In genomic region chr1:207006914-207007313, GRCh38 we compare ENCODE assay signal across 18 cellular contexts. TPM values are rescaled to one million over a fixed set of nuclear protein-coding genes. Genes with fewer than 3 reads are reported as not detected.
DNase-seq lines count a peak whose midpoint lies in the region; ATAC-seq and TF ChIP-seq lines count a peak whose summit lies in the region.
"Had no signal": no experiment of that assay in that cellular context is flagged by ENCODE, and none has a peak within 500 bp of the region (broad histone marks: within the 10 kb centered on the region; RNA-seq: fewer than 3 reads in every experiment).

No MANE protein-coding gene starts in this region.

- H3K27ac Mint-ChIP-seq in chondrocyte (ENCODE audit: unreplicated experiment) (peak overlapping the region; percentile 84), type B pancreatic cell (peak overlapping the region; percentile 91)
- H3K27ac Mint-ChIP-seq: CD14-positive monocyte; GM23338; natural killer cell; stimulated activated naive CD8-positive, alpha-beta T cell treated with anti-CD3 and anti-CD28 coated beads, Interleukin-15, amount 100 ng/mL, for 72 hours had no signal

- H3K36me3 Mint-ChIP-seq in chondrocyte (ENCODE audit: low read depth): no peaks in the 10 kb centered on the region
- peaks cover 3% of the 10 kb centered on the region for H3K36me3 Mint-ChIP-seq in type B pancreatic cell
- H3K36me3 Mint-ChIP-seq: CD14-positive monocyte, natural killer cell had no signal

- CTCF ChIA-PET in PC-3 (lab: Charles Lee): interaction anchor here (0.6 to 2.6 kb wide), 8 partner anchors 10 to 94 kb away, joined by 3 to 9 read pairs (median 6); no protein-coding TSS in a partner anchor
- CTCF ChIA-PET in A673 (lab: Charles Lee): no interaction called here

- no peak for TF ChIP-seq CTCF in PC-3 (conservative IDR thresholded peaks at IDR 0.05; ENCODE audit: low read depth, low read length)
- TF ChIP-seq CTCF in chondrocyte (IDR thresholded peaks at IDR 0.05): no peak
- TF ChIP-seq CTCF in type B pancreatic cell (conservative IDR thresholded peaks at IDR 0.05): no peak
- no peak for TF ChIP-seq CTCF in vagina (IDR thresholded peaks at IDR 0.05)
- TF ChIP-seq CTCF in A673 (conservative IDR thresholded peaks at IDR 0.05; ENCODE audit: low read depth, low read length): no peak

- ATAC-seq in PC-3: peak; percentile 1; the same call in 1 of the 2 replicates
- ATAC-seq: GM23338; natural killer cell; stimulated activated naive CD8-positive, alpha-beta T cell treated with anti-CD3 and anti-CD28 coated beads, Interleukin-15, amount 100 ng/mL, for 72 hours had no signal

- H2AFZ ChIP-seq in PC-3 (ENCODE audit: low read length): 0 out of 2 replicates have a peak overlapping the region, but pooled peaks have one; percentile 0
- H2AFZ ChIP-seq: GM23338 had no signal

- H3K27me3 ChIP-seq in PC-3 (ENCODE audit: low read length): no peaks in the 10 kb centered on the region
- H3K27me3 ChIP-seq in muscle layer of duodenum (ENCODE audit: low read depth, low read length): no peaks in the 10 kb centered on the region
- H3K27me3 ChIP-seq in vagina: no peaks in the 10 kb centered on the region
- peaks cover 10% of the 10 kb centered on the region for H3K27me3 ChIP-seq in A673 (replicated peaks; ENCODE audit: insufficient read depth, low read depth, low read length, poor library complexity)

- H3K79me2 ChIP-seq in PC-3 (ENCODE audit: low read length): no peaks in the 10 kb centered on the region

- peaks cover 68% of the 10 kb centered on the region for H3K4me1 ChIP-seq in PC-3 (ENCODE audit: insufficient read depth, low read length)
- H3K4me1 ChIP-seq in muscle layer of duodenum (ENCODE audit: control insufficient read depth in 1 of 2, insufficient read depth in 2 of 2, low read length in 2 of 2): peaks cover 0 to 5% of the 10 kb centered on the region in 2 donors
- no peaks in the 10 kb centered on the region for H3K4me1 ChIP-seq in vagina
- H3K4me1 ChIP-seq in A673 (ENCODE audit: insufficient read depth, low read length, poor library complexity, severe bottlenecking): no peaks in the 10 kb centered on the region

- H3K9me2 ChIP-seq in PC-3 (replicated peaks; ENCODE audit: low read length): no peaks in the 10 kb centered on the region

- H3K36me3 ChIP-seq in PC-3 (ENCODE audit: low read depth, low read length) (no peaks in the 10 kb centered on the region), muscle layer of duodenum (ENCODE audit: control insufficient read depth in 1 of 2, insufficient read depth in 2 of 2, low read length in 2 of 2) (no peaks in the 10 kb centered on the region), vagina (no peaks in the 10 kb centered on the region), A673 (ENCODE audit: insufficient read depth, low read length, poor library complexity, severe bottlenecking) (no peaks in the 10 kb centered on the region)
- H3K36me3 ChIP-seq: left ventricle myocardium inferior had no signal

- H3K27ac ChIP-seq in PC-3 (ENCODE audit: low read length): peak overlapping the region; percentile 92
- H3K27ac ChIP-seq in muscle layer of duodenum (ENCODE audit: low read length): peak overlapping the region; percentile 19
- no peak overlapping the region for H3K27ac ChIP-seq in vagina
- no peak overlapping the region for H3K27ac ChIP-seq in A673 (ENCODE audit: low read depth, low read length, poor library complexity, severe bottlenecking)
- H3K27ac ChIP-seq: left ventricle myocardium inferior had no signal

- BruUV-seq in PC-3 (replicated peaks; lab: Mats Ljungman, UMichigan) (TSS peak; percentile 90), A673 (replicated peaks; lab: Mats Ljungman, UMichigan) (no TSS peak)

- peak overlapping the region; percentile 63 for H3K4me2 ChIP-seq in PC-3 (ENCODE audit: low read length)
- H3K4me2 ChIP-seq: GM23338 had no signal

- H3K4me3 Mint-ChIP-seq in chondrocyte (ENCODE audit: unreplicated experiment): no peak overlapping the region
- peak overlapping the region; percentile 23 for H3K4me3 Mint-ChIP-seq in type B pancreatic cell
- H3K4me3 Mint-ChIP-seq: CD14-positive monocyte; GM23338; natural killer cell; stimulated activated naive CD8-positive, alpha-beta T cell treated with anti-CD3 and anti-CD28 coated beads, Interleukin-15, amount 100 ng/mL, for 72 hours had no signal

- H3K4me3 ChIP-seq in PC-3 (ENCODE audit: low read length) (peak overlapping the region; percentile 2; the same call in 1 of the 2 replicates), muscle layer of duodenum (ENCODE audit: low read depth in 1 of 2, low read length in 2 of 2) (no peak overlapping the region), vagina (no peak overlapping the region), A673 (ENCODE audit: low read depth, low read length, poor library complexity, severe bottlenecking) (no peak overlapping the region)
- H3K4me3 ChIP-seq: GM23338, left ventricle myocardium inferior had no signal

- H3K9me3 Mint-ChIP-seq in chondrocyte (ENCODE audit: low read depth) (peaks cover 5% of the 10 kb centered on the region), type B pancreatic cell (peaks cover 9% of the 10 kb centered on the region)
- H3K9me3 Mint-ChIP-seq: GM23338; natural killer cell; stimulated activated naive CD8-positive, alpha-beta T cell treated with anti-CD3 and anti-CD28 coated beads, Interleukin-15, amount 100 ng/mL, for 72 hours had no signal

- intact Hi-C loops in PC-3 (cut with micrococcal nuclease): loop anchor here (1.0 kb wide), 3 partner anchors 13 to 44 kb away; partner anchors contain the start of gene YOD1
- intact Hi-C loops in vagina (cut with DNase I): no loop called here
- intact Hi-C loops in A673 (cut with micrococcal nuclease; ENCODE audit: unreplicated experiment): no loop called here

- no peaks in the 10 kb centered on the region for H4K20me1 ChIP-seq in PC-3 (ENCODE audit: low read length)

- DNase-seq in PC-3: no peak
- DNase-seq in chondrocyte (ENCODE audit: low spot score): no peak
- no peak for DNase-seq in type B pancreatic cell (ENCODE audit: extremely low spot score, unreplicated experiment)
- no peak for DNase-seq in stimulated activated CD4-positive, alpha-beta T cell treated with anti-CD3 and anti-CD28 coated beads, Interleukin-12 subunit alpha, Interleukin-12 subunit beta, amount 100 ng/mL, for 4 hours
- no peak for DNase-seq in vagina (ENCODE audit: extremely low spot score in 2 of 2)
- DNase-seq in A673 (ENCODE audit: low spot score): no peak
- DNase-seq: activated gamma-delta T cell treated with Interleukin-2 at 50 U/mL for 16 hours; amygdala; left ventricle myocardium inferior; natural killer cell; NCI-H526; stimulated activated naive CD8-positive, alpha-beta T cell treated with anti-CD3 and anti-CD28 coated beads, Interleukin-15, amount 100 ng/mL, for 72 hours had no signal

- H3K27me3 Mint-ChIP-seq in chondrocyte (ENCODE audit: low read depth) (peaks cover 2% of the 10 kb centered on the region), type B pancreatic cell (peaks cover 4% of the 10 kb centered on the region)

- peaks cover 22% of the 10 kb centered on the region for H3F3A ChIP-seq in PC-3 (ENCODE audit: low read length, unreplicated experiment)

- H3K4me1 Mint-ChIP-seq in chondrocyte (ENCODE audit: low read depth): peaks cover 16% of the 10 kb centered on the region
- peaks cover 29% of the 10 kb centered on the region for H3K4me1 Mint-ChIP-seq in type B pancreatic cell (ENCODE audit: unreplicated experiment)
- H3K4me1 Mint-ChIP-seq: stimulated activated naive CD8-positive, alpha-beta T cell treated with anti-CD3 and anti-CD28 coated beads, Interleukin-15, amount 100 ng/mL, for 72 hours had no signal

- H3K9me3 ChIP-seq in PC-3 (ENCODE audit: low read length) (peaks cover 6% of the 10 kb centered on the region; the same call in 1 of the 2 replicates), muscle layer of duodenum (ENCODE audit: control insufficient read depth in 1 of 2, low read length in 2 of 2) (no peaks in the 10 kb centered on the region), vagina (no peaks in the 10 kb centered on the region), A673 (ENCODE audit: low read depth, low read length, poor library complexity, severe bottlenecking) (no peaks in the 10 kb centered on the region)
- H3K9me3 ChIP-seq: left ventricle myocardium inferior had no signal

- peak overlapping the region; percentile 81 for H3K9ac ChIP-seq in PC-3 (ENCODE audit: low read length)

- POLR2A ChIA-PET in PC-3 (lab: Charles Lee; ENCODE audit: unreplicated experiment) (interaction anchor here (0.7 to 4.8 kb wide), 9 partner anchors 11 to 314 kb away, joined by 4 to 52 read pairs (median 5); partner anchors contain the start of genes C1orf116 and PFKFB2), A673 (lab: Charles Lee; ENCODE audit: low non-redundant PET) (no interaction called here)

- no peak for TF ChIP-seq POLR2A in vagina (IDR thresholded peaks at IDR 0.05)

RNA-seq across cellular contexts. Expression of gene C1orf116, which starts 25.6 kb away (rescaled TPM):
- total RNA-seq in PC-3 (2014; rRNA removed) (34.9 and 36.2 TPM in 2 replicates), chondrocyte (0.07 to 0.10 TPM in 2 of 3 replicates, not detected in the other), type B pancreatic cell (ENCODE audit: low replicate concordance) (50.4 and 108 TPM in 2 replicates), vagina (11.8 TPM), A673 (2021) (0.09 and 0.13 TPM in 2 replicates)
- total RNA-seq: glomerular endothelial cell, OCI-LY7 had no signal

RNA-seq across cellular contexts. Expression of gene FCAMR, which starts 36.7 kb away (rescaled TPM):
- total RNA-seq in PC-3 (2014; rRNA removed) (not detected in 2 replicates), chondrocyte (not detected in 3 replicates), type B pancreatic cell (ENCODE audit: low replicate concordance) (not detected in 2 replicates), vagina (not detected), A673 (2021) (not detected in 2 replicates)
- total RNA-seq: glomerular endothelial cell, GM23338, left ventricle myocardium inferior, natural killer cell, OCI-LY7, pulmonary artery endothelial cell had no signal

RNA-seq across cellular contexts. Expression of gene YOD1, which starts 44.1 kb away (rescaled TPM):
- total RNA-seq in PC-3 (2014; rRNA removed): 54.0 and 63.9 TPM in 2 replicates
- total RNA-seq in chondrocyte: 5.3 to 6.3 TPM (median 5.5 TPM) in 3 replicates
- total RNA-seq in type B pancreatic cell (ENCODE audit: low replicate concordance): 12.3 and 15.0 TPM in 2 replicates
- 25.3 TPM for total RNA-seq in vagina
- 12.0 and 12.6 TPM in 2 replicates for total RNA-seq in A673 (2021)

RNA-seq across cellular contexts. Expression of gene PFKFB2, which starts 46.2 kb away (rescaled TPM):
- total RNA-seq in PC-3 (2014; rRNA removed) (37.5 and 48.6 TPM in 2 replicates), chondrocyte (13.3 to 15.5 TPM (median 14.8 TPM) in 3 replicates), type B pancreatic cell (ENCODE audit: low replicate concordance) (18.7 and 31.4 TPM in 2 replicates), vagina (6.9 TPM), A673 (2021) (7.6 and 8.5 TPM in 2 replicates)

Comparison
In these comparisons a context has a peak if more than half of its experiments do, and no peak if none do; other contexts are left out.
1. H3K27ac ChIP-seq: peak in PC-3 (single experiment) and muscle layer of duodenum (single experiment); none in vagina (single experiment) and A673 (single experiment).
2. RNA of gene C1orf116, which starts 25.6 kb away (total RNA-seq): 50.4 to 108 TPM in type B pancreatic cell, 34.9 to 36.2 TPM in PC-3 and 11.8 TPM in vagina (single experiment); 0.09 to 0.13 TPM in A673 and 0.07 to 0.10 TPM in chondrocyte; every median in the first group is over 10 times any median in the second.